8 cellular contexts compared by ENCODE assay signal in genomic region chr5:181223729-181224389, GRCh38.
DNase-seq lines count a peak whose midpoint lies in the region; ATAC-seq lines count a peak whose summit lies in the region.

No MANE protein-coding gene starts in this region.

- DNase-seq in EH (ENCODE audit: low read depth): peak; percentile 52
- DNase-seq in activated naive CD8-positive, alpha-beta T cell treated with anti-CD3 and anti-CD28 coated beads, Interleukin-2, amount 50 U/mL, for 24 hours: peak; percentile 66
- DNase-seq in stimulated activated CD4-positive, alpha-beta T cell treated with anti-CD3 and anti-CD28 coated beads, Interleukin-1b, Interleukin-23, amount 100 ng/mL, for 48 hours: peak; percentile 53
- DNase-seq in amniotic stem cell (lab: John Stamatoyannopoulos, UW): no peak

- peak overlapping the region; percentile 96 for H3K27ac Mint-ChIP-seq in activated naive CD8-positive, alpha-beta T cell treated with anti-CD3 and anti-CD28 coated beads, Interleukin-2, amount 50 U/mL, for 24 hours

- peak; percentile 1 for ATAC-seq in HG02884 (IDR thresholded peaks at IDR 0.05; ENCODE audit: unreplicated experiment)
- peak; percentile 0 for ATAC-seq in activated naive CD8-positive, alpha-beta T cell treated with anti-CD3 and anti-CD28 coated beads, Interleukin-2, amount 50 U/mL, for 24 hours
- ATAC-seq in HG02588 (IDR thresholded peaks at IDR 0.05; ENCODE audit: unreplicated experiment): no peak
- ATAC-seq in GM21423 (IDR thresholded peaks at IDR 0.05; ENCODE audit: unreplicated experiment): no peak

- H3K36me3 Mint-ChIP-seq in activated naive CD8-positive, alpha-beta T cell treated with anti-CD3 and anti-CD28 coated beads, Interleukin-2, amount 50 U/mL, for 24 hours (ENCODE audit: low read depth): peaks cover 14% of the 10 kb centered on the region

- peak overlapping the region; percentile 83 for H3K4me3 ChIP-seq in iPS-11a (ENCODE audit: low read depth, low read length)

- no peaks in the 10 kb centered on the region for H3K9me3 Mint-ChIP-seq in activated naive CD8-positive, alpha-beta T cell treated with anti-CD3 and anti-CD28 coated beads, Interleukin-2, amount 50 U/mL, for 24 hours

- peaks cover 6% of the 10 kb centered on the region for H3K27me3 Mint-ChIP-seq in activated naive CD8-positive, alpha-beta T cell treated with anti-CD3 and anti-CD28 coated beads, Interleukin-2, amount 50 U/mL, for 24 hours

- peak overlapping the region; percentile 97 for H3K4me3 Mint-ChIP-seq in activated naive CD8-positive, alpha-beta T cell treated with anti-CD3 and anti-CD28 coated beads, Interleukin-2, amount 50 U/mL, for 24 hours

- peaks cover 61% of the 10 kb centered on the region for H3K4me1 Mint-ChIP-seq in activated naive CD8-positive, alpha-beta T cell treated with anti-CD3 and anti-CD28 coated beads, Interleukin-2, amount 50 U/mL, for 24 hours

Comparison
In these comparisons a context has a peak if more than half of its experiments do, and no peak if none do; other contexts are left out.
1. ATAC-seq: peak in HG02884 (single experiment) and activated naive CD8-positive, alpha-beta T cell treated with anti-CD3 and anti-CD28 coated beads, Interleukin-2, amount 50 U/mL, for 24 hours (single experiment); none in HG02588 (single experiment) and GM21423 (single experiment).